8 cellular contexts compared by ENCODE assay signal in the genomic region with DNA sequence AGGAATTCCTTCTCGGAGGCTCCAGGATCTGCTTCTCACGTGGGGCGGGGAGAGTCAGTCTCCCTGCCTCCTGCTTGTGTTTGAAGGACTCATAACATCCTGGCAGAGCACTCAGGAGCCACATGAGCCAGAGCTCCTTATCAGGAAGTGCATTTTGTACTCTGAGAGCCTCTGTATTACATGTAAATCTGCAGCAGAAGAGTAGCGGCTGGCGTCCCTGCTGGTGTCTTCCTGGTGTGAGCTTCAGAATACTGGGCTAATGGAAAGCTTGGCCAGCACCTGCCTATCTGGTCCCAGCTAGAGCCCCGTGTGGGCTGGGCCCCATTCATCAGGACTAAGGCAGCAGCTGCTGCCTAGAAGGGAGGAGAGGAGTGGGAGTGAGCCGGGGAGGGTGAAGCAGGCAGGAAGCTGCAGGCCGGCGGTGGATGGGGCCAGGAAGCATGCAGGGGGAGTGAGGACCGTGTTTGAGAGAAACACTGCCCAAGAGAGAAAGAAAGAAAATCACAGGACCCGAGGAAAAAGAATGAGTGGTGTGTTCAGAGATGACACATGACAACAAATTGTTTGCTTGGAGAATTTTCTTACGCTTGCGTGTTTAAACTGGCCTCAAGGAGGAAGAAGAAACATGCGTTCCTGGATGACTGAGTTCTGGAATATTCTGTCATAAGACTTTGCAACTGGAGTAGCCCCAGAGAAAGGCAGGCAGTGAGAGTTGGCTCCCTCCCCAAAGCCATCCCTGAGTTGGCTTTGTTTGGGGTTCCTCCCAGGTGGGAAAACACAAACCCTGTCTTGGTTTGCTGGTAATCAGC. TPM values are rescaled to one million over a fixed set of nuclear protein-coding genes. Genes with fewer than 3 reads are reported as not detected.
DNase-seq lines count a peak whose midpoint lies in the region; ATAC-seq and TF ChIP-seq lines count a peak whose summit lies in the region.
"Not testable (repeated sequence)": the region's sequence is repeated elsewhere in the genome, so short reads cannot be mapped to it uniquely, and the experiment has no call there.

No MANE protein-coding gene starts in this region.

- TF ChIP-seq POLR2A in Peyer's patch (IDR thresholded peaks at IDR 0.05); tibial nerve (IDR thresholded peaks at IDR 0.05): not testable (repeated sequence)

- DNase-seq in DND-41, natural killer cell: not testable (repeated sequence)
- DNase-seq in GM23338 (ENCODE audit: low spot score) (peak; percentile 37), Kasumi-1 (lab: John Stamatoyannopoulos, UW) (peak; percentile 30 to 64), Peyer's patch (peak in 2 of 3 donors; percentile 58 to 76), astrocyte of the spinal cord (ENCODE audit: low read depth, low spot score) (peak; percentile 73), glomerular visceral epithelial cell (ENCODE audit: extremely low spot score) (peak; percentile 63), tibial nerve (ENCODE audit: low spot score in 2 of 2) (peak in 1 of 2 donors; percentile 39)

- H3K27ac ChIP-seq in DND-41 (ENCODE audit: low read length); GM23338 (ENCODE audit: low read depth): not testable (repeated sequence)
- H3K27ac ChIP-seq in Peyer's patch (peak overlapping the region in 2 of 4 donors; percentile 70 to 76), tibial nerve (peak overlapping the region in 3 of 4 donors; percentile 7 to 77 (median 65))

- not testable (repeated sequence) for H3K4me3 ChIP-seq in DND-41 (ENCODE audit: low read depth in 1 of 2, low read length in 2 of 2); astrocyte of the spinal cord (ENCODE audit: low read depth, low read length)
- H3K4me3 ChIP-seq in GM23338 (peak overlapping the region; percentile 30; the same call in 1 of the 2 replicates), Peyer's patch (peak overlapping the region in 2 of 4 donors; percentile 18 to 31), tibial nerve (peak overlapping the region in 1 of 4 donors; percentile 18)

- H3K79me2 ChIP-seq in DND-41 (ENCODE audit: insufficient read depth, low read length); GM23338 (replicated peaks; ENCODE audit: insufficient read depth): not testable (repeated sequence)

- H3K36me3 Mint-ChIP-seq in GM23338 (ENCODE audit: low read depth); natural killer cell: not testable (repeated sequence)

- not testable (repeated sequence) for H3K9me2 ChIP-seq in GM23338 (ENCODE audit: insufficient read depth)

- peak; percentile 52 for ATAC-seq in DND-41 (ENCODE audit: insufficient read depth, low read depth)
- peak; percentile 95 for ATAC-seq in GM23338
- peak; percentile 26 to 61 (median 48) for ATAC-seq in natural killer cell

- in situ Hi-C loops in astrocyte of the spinal cord (cut with HindIII; ENCODE audit: low sequenced_read_pairs): not testable (repeated sequence)

- H3K9me3 ChIP-seq in DND-41 (ENCODE audit: insufficient read depth, low read length, severe bottlenecking); Peyer's patch; tibial nerve: not testable (repeated sequence)

- not testable (repeated sequence) for H4K20me1 ChIP-seq in DND-41 (ENCODE audit: insufficient read depth, low read length); GM23338 (replicated peaks; ENCODE audit: insufficient read depth)

- H3K4me3 Mint-ChIP-seq in GM23338 (peak overlapping the region; percentile 5; the same call in 2 of the 3 replicates), natural killer cell (peak overlapping the region; percentile 35)

- H3K4me1 ChIP-seq in DND-41 (ENCODE audit: insufficient read depth, low read length); GM23338 (ENCODE audit: insufficient read depth); Peyer's patch: not testable (repeated sequence)
- peaks cover 0 to 22% (median 5%) of the 10 kb centered on the region in 4 donors for H3K4me1 ChIP-seq in tibial nerve

- H3K27me3 ChIP-seq in DND-41 (ENCODE audit: insufficient read depth, low read length, poor library complexity); GM23338 (ENCODE audit: insufficient read depth); Peyer's patch; tibial nerve: not testable (repeated sequence)

- not testable (repeated sequence) for H3K9ac ChIP-seq in DND-41 (ENCODE audit: low read depth, low read length)

- H3K4me1 Mint-ChIP-seq in GM23338: peaks cover 18% of the 10 kb centered on the region
- not testable (repeated sequence) for H3K4me1 Mint-ChIP-seq in natural killer cell

- TF ChIP-seq CTCF in DND-41 (IDR thresholded peaks at IDR 0.05; ENCODE audit: borderline replicate concordance, extremely low read depth, low read length, poor library complexity, severe bottlenecking); GM23338 (conservative IDR thresholded peaks at IDR 0.05; ENCODE audit: low read depth in 2 of 2); astrocyte of the spinal cord (IDR thresholded peaks at IDR 0.05; ENCODE audit: low read depth, low read length); natural killer cell (IDR thresholded peaks at IDR 0.05); tibial nerve (IDR thresholded peaks at IDR 0.05): not testable (repeated sequence)
- peak in 1 of 6 experiments; percentile 6 for TF ChIP-seq CTCF in Peyer's patch (IDR thresholded peaks at IDR 0.05)

- not testable (repeated sequence) for H2AFZ ChIP-seq in DND-41 (ENCODE audit: low read depth, low read length)
- H2AFZ ChIP-seq in GM23338: peak overlapping the region; percentile 38; the same call in 1 of the 2 replicates

- H3K36me3 ChIP-seq in DND-41 (ENCODE audit: insufficient read depth, low read length); GM23338 (ENCODE audit: insufficient read depth); Peyer's patch: not testable (repeated sequence)
- H3K36me3 ChIP-seq in tibial nerve: peaks cover 0 to 16% (median 0%) of the 10 kb centered on the region in 3 donors

- intact Hi-C loops in natural killer cell (cut with micrococcal nuclease): not testable (repeated sequence)

- not testable (repeated sequence) for TF ChIP-seq EP300 in tibial nerve (IDR thresholded peaks at IDR 0.05)

- H3K4me2 ChIP-seq in DND-41 (ENCODE audit: insufficient read depth, low read length): not testable (repeated sequence)
- H3K4me2 ChIP-seq in GM23338: peak overlapping the region; percentile 51; the same call in 1 of the 2 replicates

- not testable (repeated sequence) for H3F3A ChIP-seq in GM23338 (replicated peaks; ENCODE audit: low read depth)

- H3K27ac Mint-ChIP-seq in GM23338: not testable (repeated sequence)
- H3K27ac Mint-ChIP-seq in natural killer cell: peak overlapping the region in 1 of 2 donors; percentile 40

- not testable (repeated sequence) for H3K27me3 Mint-ChIP-seq in GM23338 (ENCODE audit: insufficient read depth, low read depth, poor library complexity)
- H3K27me3 Mint-ChIP-seq in natural killer cell (ENCODE audit: low read depth in 2 of 2): peaks cover 14 to 16% of the 10 kb centered on the region in 2 donors

- 16% methylated on average over 14 of the region's 14 CpGs for whole genome bisulfite sequencing in tibial nerve, 2 donors

- H3K9me3 Mint-ChIP-seq in GM23338, natural killer cell: not testable (repeated sequence)

RNA-seq across cellular contexts. Expression of gene FKBP9, which starts 41.3 kb away (rescaled TPM):
- 13.0 and 15.8 TPM in 2 replicates for total RNA-seq in GM23338 (2014; rRNA removed; shearing (Covaris generic))
- polyA plus RNA-seq in GM23338 (2016; fragmentation: Nextera tagmentation; extraction: Ambion mirVana): 5.1 and 5.2 TPM in 2 replicates
- total RNA-seq in Peyer's patch: 100 to 1,000 TPM in 3 of 4 donors, 10 to 100 TPM in 1; 93.2 to 145 (median 113) TPM
- 1 to 10 TPM in 1 of 3 donors, not detected in 2; 2.3 TPM for total RNA-seq in natural killer cell
- total RNA-seq in tibial nerve: 100 to 1,000 TPM; 262 to 522 (median 320) TPM
